In genomic region chr2:137963535-137964065, GRCh38 we compare ENCODE assay signal across 10 cellular contexts. TPM values are rescaled to one million over a fixed set of nuclear protein-coding genes. Genes with fewer than 3 reads are reported as not detected.
A peak's percentile ranks its signal among the peaks of the same experiment; 100 is the strongest.
DNase-seq lines count a peak whose midpoint lies in the region; ATAC-seq and TF ChIP-seq lines count a peak whose summit lies in the region.
"Had no signal": no experiment of that assay in that cellular context is flagged by ENCODE, and none has a peak within 500 bp of the region (broad histone marks: within the 10 kb centered on the region; RNA-seq: fewer than 3 reads in every experiment).

No MANE protein-coding gene starts in this region.

- DNase-seq in BJ (ENCODE audit: low read depth) (no peak), WTC11 (ENCODE audit: low spot score) (no peak), left ventricle myocardium superior (no peak), progenitor cell of endocrine pancreas (ENCODE audit: low spot score, unreplicated experiment) (no peak), T-helper 2 cell (no peak), SKM-1 (lab: John Stamatoyannopoulos, UW; ENCODE audit: unreplicated experiment) (no peak)
- DNase-seq in activated CD8-positive, alpha-beta memory T cell treated with anti-CD3 and anti-CD28 coated beads, Interleukin-2, amount 50 U/mL, for 48 hours: no peak
- no peak for DNase-seq in stimulated activated CD4-positive, alpha-beta T cell treated with anti-CD3 and anti-CD28 coated beads, Interleukin-2, amount 100 ng/mL, for 24 hours
- DNase-seq: effector CD8-positive, alpha-beta T cell had no signal

- no peaks in the 10 kb centered on the region for H3K27me3 ChIP-seq in BJ (ENCODE audit: control insufficient read depth, insufficient read depth, low read length)
- H3K27me3 ChIP-seq: BLaER1 had no signal

- peak overlapping the region; percentile 41; the same call in 1 of the 2 replicates for H3K4me3 ChIP-seq in BJ (ENCODE audit: low read depth, low read length)
- H3K4me3 ChIP-seq: BLaER1 had no signal

- ATAC-seq in WTC11 (peak; percentile 13; the same call in 1 of the 2 replicates), left ventricle myocardium superior (peak; percentile 23)

- POLR2A ChIA-PET in BJ (lab: Charles Lee) (interaction anchor here (0.6 to 0.7 kb wide), 5 partner anchors 12 to 401 kb away, joined by 3 to 9 read pairs (median 6); no protein-coding TSS in a partner anchor), WTC11 (lab: Charles Lee) (interaction anchor here (0.6 to 0.9 kb wide), 3 partner anchors 25 to 393 kb away, joined by 3 to 4 read pairs (median 3); no protein-coding TSS in a partner anchor)

- H3K4me3 Mint-ChIP-seq in WTC11: peak overlapping the region; percentile 54; the same call in 1 of the 2 replicates
- peak overlapping the region; percentile 75 for H3K4me3 Mint-ChIP-seq in progenitor cell of endocrine pancreas (ENCODE audit: low read depth)

- no peaks in the 10 kb centered on the region for H3K36me3 ChIP-seq in BJ (ENCODE audit: control insufficient read depth, insufficient read depth, low read length)
- H3K36me3 ChIP-seq: BLaER1 had no signal

- intact Hi-C loops in left ventricle myocardium superior (cut with micrococcal nuclease): no loop called here

- TF ChIP-seq CTCF in BJ (IDR thresholded peaks at IDR 0.05; ENCODE audit: insufficient read depth, low read depth, low read length): no peak
- TF ChIP-seq CTCF in WTC11 (IDR thresholded peaks at IDR 0.05): no peak
- no peak for TF ChIP-seq CTCF in progenitor cell of endocrine pancreas (IDR thresholded peaks at IDR 0.05; ENCODE audit: unreplicated experiment)

- H3K27ac Mint-ChIP-seq in WTC11: peak overlapping the region; percentile 93
- H3K27ac Mint-ChIP-seq in progenitor cell of endocrine pancreas: peak overlapping the region; percentile 99

- CTCF ChIA-PET in BJ (lab: Yijun Ruan, JAX) (interaction anchor here (1.5 to 3.6 kb wide), 2 partner anchors 16 to 127 kb away, joined by 5 to 11 read pairs; no protein-coding TSS in a partner anchor), WTC11 (lab: Charles Lee) (interaction anchor here (0.6 to 1.6 kb wide), 2 partner anchors 75 to 573 kb away, joined by 3 to 11 read pairs; no protein-coding TSS in a partner anchor)

- H3K4me1 Mint-ChIP-seq in WTC11: peaks cover 20% of the 10 kb centered on the region
- H3K4me1 Mint-ChIP-seq in progenitor cell of endocrine pancreas (ENCODE audit: low read depth): peaks cover 33% of the 10 kb centered on the region

- H3K36me3 Mint-ChIP-seq in WTC11: no peaks in the 10 kb centered on the region
- H3K36me3 Mint-ChIP-seq in progenitor cell of endocrine pancreas (ENCODE audit: insufficient read depth): peaks cover 8% of the 10 kb centered on the region

- no peaks in the 10 kb centered on the region for H3K27me3 Mint-ChIP-seq in WTC11 (ENCODE audit: low read depth)
- H3K27me3 Mint-ChIP-seq in progenitor cell of endocrine pancreas: no peaks in the 10 kb centered on the region

- H3K9me3 Mint-ChIP-seq in WTC11: peaks cover 4% of the 10 kb centered on the region
- peaks cover 12% of the 10 kb centered on the region for H3K9me3 Mint-ChIP-seq in progenitor cell of endocrine pancreas (ENCODE audit: low read depth)

TF ChIP-seq in WTC11, 78 proteins besides CTCF, POLR2A, EP300 and RAD21:
- no peak for TF ChIP-seq RELA (CRISPR knock-in tag; IDR thresholded peaks at IDR 0.05; ENCODE audit: borderline replicate concordance)
- TF ChIP-seq MAX (CRISPR knock-in tag; IDR thresholded peaks at IDR 0.05): no peak
- no peak for TF ChIP-seq ZBTB21 (CRISPR knock-in tag; IDR thresholded peaks at IDR 0.05; ENCODE audit: borderline replicate concordance)
- TF ChIP-seq RORB (CRISPR knock-in tag; IDR thresholded peaks at IDR 0.05): no peak
- no peak for TF ChIP-seq ESRRA (CRISPR knock-in tag; IDR thresholded peaks at IDR 0.05; ENCODE audit: borderline replicate concordance)

RNA-seq across cellular contexts. Expression of gene HNMT, which starts 0.7 kb away (rescaled TPM):
- 7.7 and 14.6 TPM in 2 replicates for polyA plus RNA-seq in BJ (2011; rRNA removed)
- 2.2 and 2.4 TPM in 2 replicates for polyA minus RNA-seq in BJ (2011; rRNA and poly(A)+ RNA removed)
- total RNA-seq in WTC11 (2021) (2.8 to 4.6 TPM (median 3.1 TPM) in 3 replicates), left ventricle myocardium superior (11.0 TPM), progenitor cell of endocrine pancreas (16.8 and 17.6 TPM in 2 replicates)
